In the genomic region with DNA sequence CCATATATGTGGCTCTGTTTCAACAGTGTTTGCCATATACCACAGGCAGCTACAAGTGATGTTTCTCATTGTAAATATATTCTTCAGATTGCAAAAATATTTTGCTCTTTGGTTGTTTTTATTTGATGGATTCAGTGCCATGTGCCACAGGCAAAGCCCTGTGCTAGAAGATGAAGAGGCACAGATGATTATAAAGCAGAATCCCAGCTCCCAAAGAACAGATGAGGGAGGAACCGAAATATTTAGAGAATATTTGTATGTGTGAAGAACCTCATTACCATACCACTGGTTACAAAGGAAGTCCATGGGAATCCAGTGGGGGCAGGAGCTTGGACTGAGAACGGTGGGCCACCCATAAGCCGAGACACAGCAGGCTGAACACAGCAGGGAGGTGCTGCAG, we compare ENCODE assay signal across 25 cellular contexts.
"Had no signal": no experiment of that assay in that cellular context is flagged by ENCODE, and none has a peak within 500 bp of the region (broad histone marks: within the 10 kb centered on the region; RNA-seq: fewer than 3 reads in every experiment).

No MANE protein-coding gene starts in this region.

- H3K27ac Mint-ChIP-seq: IgD-negative memory B cell had no signal

- H3K4me3 Mint-ChIP-seq: IgD-negative memory B cell had no signal

- H3K9ac ChIP-seq: KMS-11 had no signal

- DNase-seq: Kasumi-1, MV-4-11, NCI-H1048, NCI-H1105, NCI-H1417 treated with DMSO at 0.1 percent for 48 hours, NCI-H146, NCI-H1694 treated with DMSO at 0.1 percent for 48 hours, NCI-H1930, NCI-H2081, NCI-H2171, NCI-H226, NCI-H446, NCI-H510A, NCI-H524 treated with DMSO at 0.1 percent for 48 hours, NCI-H69, NCI-H774, Right ventricle myocardium superior, RPMI8226, SIG-M5, T-helper 1 cell had no signal

- H3K4me3 ChIP-seq: K562 had no signal

- H3K27me3 Mint-ChIP-seq: IgD-negative memory B cell had no signal

- FAIRE-seq: K562, RCC 7860 had no signal

- H3K4me2 ChIP-seq: KMS-11 had no signal

- H3K27ac ChIP-seq: KMS-11 had no signal

- ATAC-seq: SK-N-SH treated with all-trans-retinoic acid at 6 μM for 48 hours had no signal

- H3K36me3 Mint-ChIP-seq: IgD-negative memory B cell had no signal
